27 cellular contexts compared by ENCODE assay signal in the genomic region with DNA sequence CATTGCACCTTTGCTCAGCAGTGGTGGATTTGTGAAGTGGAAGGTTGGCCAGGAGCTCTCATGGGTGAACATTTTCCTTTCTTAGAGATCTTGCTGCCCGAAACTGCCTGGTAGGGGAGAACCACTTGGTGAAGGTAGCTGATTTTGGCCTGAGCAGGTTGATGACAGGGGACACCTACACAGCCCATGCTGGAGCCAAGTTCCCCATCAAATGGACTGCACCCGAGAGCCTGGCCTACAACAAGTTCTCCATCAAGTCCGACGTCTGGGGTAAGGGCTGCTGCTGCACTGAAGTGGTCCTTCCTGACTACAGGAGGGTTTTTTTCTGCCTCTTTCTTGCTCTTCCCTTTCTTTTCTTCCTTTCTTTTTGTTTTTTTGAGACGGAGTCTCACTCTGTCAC. TPM values are rescaled to one million over a fixed set of nuclear protein-coding genes. Genes with fewer than 3 reads are reported as not detected.
DNase-seq lines count a peak whose midpoint lies in the region; ATAC-seq, FAIRE-seq and TF ChIP-seq lines count a peak whose summit lies in the region.
"Had no signal": no experiment of that assay in that cellular context is flagged by ENCODE, and none has a peak within 500 bp of the region (broad histone marks: within the 10 kb centered on the region; RNA-seq: fewer than 3 reads in every experiment).

No MANE protein-coding gene starts in this region.

- H3K9me3 ChIP-seq in K562 (replicated peaks; ENCODE audit: control insufficient read depth, insufficient read depth, low read depth, low read length) (no peaks in the 10 kb centered on the region), esophagus squamous epithelium (no peaks in the 10 kb centered on the region), tibial artery (no peaks in the 10 kb centered on the region)
- H3K9me3 ChIP-seq: A549, SJSA1 had no signal

- TF ChIP-seq POLR2A in K562 (conservative IDR thresholded peaks at IDR 0.05) (no peak), esophagus squamous epithelium (IDR thresholded peaks at IDR 0.05) (no peak)

- 85% methylated on average over 5 of the region's 5 CpGs for WGBS in K562 (ENCODE audit: insufficient coverage, low coverage, missing lambda C conversion rate)
- WGBS in esophagus squamous epithelium, 2 donors = 88% methylated on average over 4 to 5 of the region's 5 CpGs

- H3K9ac ChIP-seq in K562 (ENCODE audit: insufficient read depth in 1 of 2, low read depth in 2 of 2, low read length in 2 of 2) = no peak overlapping the region

- TF ChIP-seq CTCF in RWPE1 (conservative IDR thresholded peaks at IDR 0.05; ENCODE audit: low read depth) = no peak
- TF ChIP-seq CTCF in K562 (IDR thresholded peaks at IDR 0.05 in 2 of 3, conservative IDR thresholded peaks at IDR 0.05 in 1 of 3; ENCODE audit: insufficient read depth in 2 of 3, low read depth in 1 of 3, low read length in 3 of 3) = no peak
- no peak for TF ChIP-seq CTCF in esophagus squamous epithelium (IDR thresholded peaks at IDR 0.05)
- TF ChIP-seq CTCF in tibial artery (IDR thresholded peaks at IDR 0.05) = no peak
- TF ChIP-seq CTCF in GM20000 (IDR thresholded peaks at IDR 0.05; ENCODE audit: extremely low read depth, missing control alignments) = no peak

- POLR2A ChIA-PET in RWPE1 (lab: Yijun Ruan, JAX; ENCODE audit: low non-redundant PET) (no interaction called here), K562 (lab: Yijun Ruan, JAX) (interaction anchor here (0.9 to 15.4 kb wide), 4 partner anchors 12 to 60 kb away, joined by 3 to 220 read pairs (median 4); no protein-coding TSS in a partner anchor)

- H3K27ac ChIP-seq in RWPE1 (0 out of 2 replicates have a peak overlapping the region, but pooled peaks have one; percentile 0), K562 (ENCODE audit: extremely low read depth, low read depth, low read length) (no peak overlapping the region), esophagus squamous epithelium (peak overlapping the region; percentile 0 to 76 (median 62)), tibial artery (peak overlapping the region; percentile 11 to 79)
- H3K27ac ChIP-seq: A549, SJSA1 had no signal

- no peak for TF ChIP-seq EP300 in K562 (IDR thresholded peaks at IDR 0.05; ENCODE audit: low read length)

- DNase-seq in RWPE1 (ENCODE audit: low spot score) (no peak), K562 (ENCODE audit: extremely low read depth in 1 of 4, low spot score in 3 of 4) (peak in 2 of 4 experiments; percentile 61 to 62), esophagus squamous epithelium (lab: John Stamatoyannopoulos, UW) (no peak), tibial artery (no peak), GM20000 (ENCODE audit: low spot score) (no peak)
- DNase-seq: AML-193; CD8-positive, alpha-beta memory T cell; DMS153; DND-41; H7; Kasumi-1; NCI-H1092 treated with DMSO at 0.1 percent for 48 hours; NCI-H1436; NCI-H187; NCI-H2081 treated with DMSO at 0.1 percent for 48 hours; NCI-H2171; NCI-H524; NCI-H774 had no signal

- no peak for TF ChIP-seq RAD21 in K562 (CRISPR knock-in tag; conservative IDR thresholded peaks at IDR 0.05 in 1 of 2, IDR thresholded peaks at IDR 0.05 in 1 of 2)

- H3K4me3 ChIP-seq in K562 (no peak overlapping the region), esophagus squamous epithelium (no peak overlapping the region), tibial artery (no peak overlapping the region)
- H3K4me3 ChIP-seq: A549, SJSA1 had no signal

- peaks cover 35% of the 10 kb centered on the region for H4K20me1 ChIP-seq in K562 (replicated peaks; ENCODE audit: control insufficient read depth, insufficient read depth, low read length)

- H3K4me2 ChIP-seq in K562 (ENCODE audit: insufficient read depth, low read length) = no peak overlapping the region
- H3K4me2 ChIP-seq: A549 had no signal

- no TSS peak for BruUV-seq in K562 (replicated peaks; lab: Mats Ljungman, UMichigan)

- H3K79me2 ChIP-seq in K562 (ENCODE audit: control insufficient read depth, insufficient read depth, low read length) = no peaks in the 10 kb centered on the region

- H2AFZ ChIP-seq in K562 (ENCODE audit: low read depth, low read length) = no peak overlapping the region

- in situ Hi-C loops in K562 (cut with MboI) = loop anchor here (5.0 kb wide), 1 partner anchor 123 kb away; no protein-coding TSS in a partner anchor

- ATAC-seq in K562 (0 out of 3 replicates have a peak, but pooled peaks have one; percentile 2), HG03025 (IDR thresholded peaks at IDR 0.05; ENCODE audit: low FRiP score, unreplicated experiment) (no peak), HG02981 (IDR thresholded peaks at IDR 0.05; ENCODE audit: unreplicated experiment) (no peak)
- ATAC-seq: A549, HepG2 had no signal

- intact Hi-C loops in K562 (cut with micrococcal nuclease) (no loop called here), esophagus squamous epithelium (cut with DNase I) (loop anchor here (10.0 kb wide), 1 partner anchor 70 kb away; no protein-coding TSS in a partner anchor), tibial artery (cut with DNase I; ENCODE audit: low total_unique reads) (loop anchor here (10.0 kb wide), 1 partner anchor 160 kb away; no protein-coding TSS in a partner anchor)

- H3K27me3 ChIP-seq in K562 (ENCODE audit: control insufficient read depth in 2 of 2, insufficient read depth in 2 of 2, low read length in 2 of 2) (no peaks in the 10 kb centered on the region), esophagus squamous epithelium (no peaks in the 10 kb centered on the region), tibial artery (no peaks in the 10 kb centered on the region)
- H3K27me3 ChIP-seq: SJSA1 had no signal

- no peaks in the 10 kb centered on the region for H3K4me1 ChIP-seq in K562 (replicated peaks in 1 of 2; ENCODE audit: control insufficient read depth in 2 of 2, insufficient read depth in 2 of 2, low read length in 2 of 2)
- peaks cover 0 to 45% (median 7%) of the 10 kb centered on the region in 3 donors for H3K4me1 ChIP-seq in esophagus squamous epithelium
- H3K4me1 ChIP-seq in tibial artery = peaks cover 0 to 51% (median 19%) of the 10 kb centered on the region in 4 donors
- H3K4me1 ChIP-seq: SJSA1 had no signal

- no peak for FAIRE-seq in K562 (lab: Jason Lieb, UNC)
- FAIRE-seq: A549, GM12892, HepG2, RCC 7860 had no signal

- CTCF ChIA-PET in RWPE1 (lab: Yijun Ruan, JAX) (interaction anchor here (0.6 kb wide), 1 partner anchor 11 kb away, joined by 3 read pairs; no protein-coding TSS in a partner anchor), K562 (lab: Yijun Ruan, JAX; ENCODE audit: low intra/inter-chr PET ratio) (interaction anchor here (0.5 to 13.1 kb wide), 2 partner anchors 68 to 172 kb away, joined by 3 to 201 read pairs; no protein-coding TSS in a partner anchor)

- peaks cover 3% of the 10 kb centered on the region for H3K9me1 ChIP-seq in K562 (ENCODE audit: control insufficient read depth, insufficient read depth, low read length)

- H3K36me3 ChIP-seq in K562 (ENCODE audit: control insufficient read depth, insufficient read depth, low read length) = peaks cover 73% of the 10 kb centered on the region
- H3K36me3 ChIP-seq in esophagus squamous epithelium = peaks cover 14 to 98% (median 51%) of the 10 kb centered on the region in 3 donors
- H3K36me3 ChIP-seq in tibial artery = peaks cover 61 to 91% (median 67%) of the 10 kb centered on the region in 3 donors

RNA-seq across cellular contexts. Expression of a gene that starts 21.8 kb away (rescaled TPM):
- not detected in 2 replicates for total RNA-seq in K562 (2011; cell fraction: chromatin; rRNA removed; ENCODE audit: low replicate concordance)
- not detected in 2 replicates for total RNA-seq in K562 (2011; cell fraction: nucleolus; rRNA removed)
- not detected in 2 replicates for total RNA-seq in K562 (2011; cell fraction: nucleoplasm; rRNA removed)
- total RNA-seq in K562 (2014; rRNA removed) (not detected in 2 replicates), K562 (2014; rRNA removed; fragmentation: Illumina TruSeq; extraction: Trizol) (not detected in 2 replicates), K562 (2015; rRNA removed; fragmentation: Illumina TruSeq; extraction: Trizol) (not detected in 2 replicates), K562 (2021) (not detected in 2 replicates), esophagus squamous epithelium (under 1 TPM in 1 of 4 donors, not detected in 3; 0.18 TPM)
- polyA plus RNA-seq in K562 (2011; rRNA removed) (not detected in 2 replicates), K562 (2014; fragmentation: Illumina TruSeq; extraction: Trizol) (not detected in 2 replicates), K562 (2014; fragmentation: Nextera tagmentation; extraction: Ambion mirVana) (not detected), K562 (2014; rRNA removed) (not detected in 2 replicates)
- polyA plus RNA-seq in K562 (2011; cell fraction: cytosol; rRNA removed) = not detected in 2 replicates
- not detected in 2 replicates for polyA plus RNA-seq in K562 (2011; cell fraction: nucleus; rRNA removed)
- 0.51 and 0.70 TPM in 2 replicates for polyA plus RNA-seq in K562 (2012)
- polyA minus RNA-seq in K562 (2011; rRNA and poly(A)+ RNA removed) = not detected in 2 replicates
- polyA minus RNA-seq in K562 (2011; cell fraction: cytosol; rRNA and poly(A)+ RNA removed) = not detected in 2 replicates
- polyA minus RNA-seq in K562 (2011; cell fraction: nucleus; rRNA and poly(A)+ RNA removed) = not detected in 2 replicates
- total RNA-seq: CD8-positive, alpha-beta memory T cell; H7; HepG2; HT1080; M059J; SJSA1 had no signal
- polyA plus RNA-seq: A549; CD8-positive, alpha-beta memory T cell; HepG2 had no signal

RNA-seq across cellular contexts. Expression of a gene that starts 39.7 kb away (rescaled TPM):
- total RNA-seq in K562 (2011; cell fraction: chromatin; rRNA removed; ENCODE audit: low replicate concordance) = 105 and 142 TPM in 2 replicates
- 81.7 and 83.9 TPM in 2 replicates for total RNA-seq in K562 (2011; cell fraction: nucleolus; rRNA removed)
- total RNA-seq in K562 (2011; cell fraction: nucleoplasm; rRNA removed) = 75.2 and 77.0 TPM in 2 replicates
- total RNA-seq in K562 (2014; rRNA removed) (45.1 and 61.3 TPM in 2 replicates), K562 (2014; rRNA removed; fragmentation: Illumina TruSeq; extraction: Trizol) (28.6 and 30.2 TPM in 2 replicates), K562 (2015; rRNA removed; fragmentation: Illumina TruSeq; extraction: Trizol) (37.8 and 41.0 TPM in 2 replicates), K562 (2021) (124 and 130 TPM in 2 replicates), esophagus squamous epithelium (10 to 100 TPM; 22.1 to 51.7 (median 27.1) TPM)
- polyA plus RNA-seq in K562 (2011; rRNA removed) (26.0 and 35.7 TPM in 2 replicates), K562 (2014; fragmentation: Illumina TruSeq; extraction: Trizol) (64.0 and 77.9 TPM in 2 replicates), K562 (2014; fragmentation: Nextera tagmentation; extraction: Ambion mirVana) (1 to 10 TPM; 1.5 to 1.6 TPM), K562 (2014; rRNA removed) (59.7 and 60.0 TPM in 2 replicates)
- 44.5 and 48.8 TPM in 2 replicates for polyA plus RNA-seq in K562 (2011; cell fraction: cytosol; rRNA removed)
- 51.1 and 57.1 TPM in 2 replicates for polyA plus RNA-seq in K562 (2011; cell fraction: nucleus; rRNA removed)
- polyA plus RNA-seq in K562 (2012) = 65.2 and 79.7 TPM in 2 replicates
- 64.2 and 66.3 TPM in 2 replicates for polyA minus RNA-seq in K562 (2011; rRNA and poly(A)+ RNA removed)
- 93.5 and 149 TPM in 2 replicates for polyA minus RNA-seq in K562 (2011; cell fraction: cytosol; rRNA and poly(A)+ RNA removed)
- polyA minus RNA-seq in K562 (2011; cell fraction: nucleus; rRNA and poly(A)+ RNA removed) = 21.7 and 40.1 TPM in 2 replicates
